1 cellular context compared by ENCODE assay signal in the genomic region with DNA sequence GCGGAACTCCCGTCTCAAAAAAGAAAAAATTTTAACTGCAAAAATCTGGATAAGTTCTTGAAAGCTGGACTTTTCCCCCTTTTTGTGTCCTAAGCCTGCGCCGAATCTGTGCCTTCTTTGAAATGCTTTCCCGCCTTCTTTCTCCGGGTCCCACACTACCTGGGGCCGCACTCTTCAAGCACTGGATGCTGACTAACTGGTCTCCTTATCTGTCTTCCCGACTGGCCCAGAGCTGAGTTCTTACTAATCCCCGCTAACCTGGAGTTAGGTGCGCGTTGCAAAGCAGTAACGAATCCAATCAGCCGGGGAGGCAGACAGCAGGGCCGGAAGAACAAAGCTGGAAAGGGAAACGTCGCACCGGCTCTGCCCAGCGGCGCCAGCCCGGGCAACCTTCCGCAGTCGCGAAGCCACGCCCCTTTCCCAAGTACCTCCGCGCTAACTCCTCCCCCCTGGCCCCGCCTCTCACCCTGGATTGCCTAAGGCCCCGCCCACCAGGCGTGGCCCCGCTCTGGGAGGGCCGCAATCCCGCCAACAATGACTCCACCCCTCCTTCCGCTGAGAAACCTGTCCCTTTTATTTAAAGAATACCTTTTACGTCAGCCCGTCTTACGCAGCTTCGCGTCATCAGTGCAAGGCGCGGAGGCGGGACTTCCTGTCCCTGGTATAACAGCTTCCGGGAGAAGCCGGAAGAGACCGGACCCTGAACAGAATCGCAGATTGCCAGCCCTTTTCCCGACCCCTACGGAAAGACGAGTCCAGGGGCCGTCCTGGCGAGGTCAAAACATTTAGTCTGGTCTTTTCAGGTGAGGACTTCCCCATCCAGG.
A peak's percentile ranks its signal among the peaks of the same experiment; 100 is the strongest.
TF ChIP-seq lines count a peak whose summit lies in the region.

A gene (plus strand): TSS at position 666 of the 824 bp plus-strand sequence. CDS start 737 bp downstream, outside the sequence.

TF ChIP-seq in K562, 482 proteins besides CTCF, POLR2A, EP300 and RAD21 (continued from another document and continues in another):
- peak; percentile 86 for TF ChIP-seq POLR2AphosphoS5 (IDR thresholded peaks at IDR 0.05; ENCODE audit: control insufficient read depth, insufficient read depth, low read depth, low read length)
- peak; percentile 55 for TF ChIP-seq TAF9B (IDR thresholded peaks at IDR 0.05; ENCODE audit: partially characterized antibody)
- TF ChIP-seq RBBP5 (IDR thresholded peaks at IDR 0.05; ENCODE audit: borderline replicate concordance, insufficient read depth, low read length, poor library complexity, severe bottlenecking), result peak; percentile 77
- TF ChIP-seq ZNF324 (CRISPR knock-in tag; IDR thresholded peaks at IDR 0.05), result no peak
- TF ChIP-seq ZBTB1 (CRISPR knock-in tag; IDR thresholded peaks at IDR 0.05; ENCODE audit: borderline replicate concordance, low read depth), result no peak
- TF ChIP-seq, protein P1, sequence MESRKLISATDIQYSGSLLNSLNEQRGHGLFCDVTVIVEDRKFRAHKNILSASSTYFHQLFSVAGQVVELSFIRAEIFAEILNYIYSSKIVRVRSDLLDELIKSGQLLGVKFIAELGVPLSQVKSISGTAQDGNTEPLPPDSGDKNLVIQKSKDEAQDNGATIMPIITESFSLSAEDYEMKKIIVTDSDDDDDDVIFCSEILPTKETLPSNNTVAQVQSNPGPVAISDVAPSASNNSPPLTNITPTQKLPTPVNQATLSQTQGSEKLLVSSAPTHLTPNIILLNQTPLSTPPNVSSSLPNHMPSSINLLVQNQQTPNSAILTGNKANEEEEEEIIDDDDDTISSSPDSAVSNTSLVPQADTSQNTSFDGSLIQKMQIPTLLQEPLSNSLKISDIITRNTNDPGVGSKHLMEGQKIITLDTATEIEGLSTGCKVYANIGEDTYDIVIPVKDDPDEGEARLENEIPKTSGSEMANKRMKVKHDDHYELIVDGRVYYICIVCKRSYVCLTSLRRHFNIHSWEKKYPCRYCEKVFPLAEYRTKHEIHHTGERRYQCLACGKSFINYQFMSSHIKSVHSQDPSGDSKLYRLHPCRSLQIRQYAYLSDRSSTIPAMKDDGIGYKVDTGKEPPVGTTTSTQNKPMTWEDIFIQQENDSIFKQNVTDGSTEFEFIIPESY (CRISPR knock-in tag; IDR thresholded peaks at IDR 0.05), result no peak
- TF ChIP-seq SREBF1 (IDR thresholded peaks at IDR 0.05; ENCODE audit: borderline replicate concordance, low read depth, low read length), result no peak
- no peak for TF ChIP-seq KLF10 (CRISPR knock-in tag; IDR thresholded peaks at IDR 0.05)
- TF ChIP-seq, protein P2, sequence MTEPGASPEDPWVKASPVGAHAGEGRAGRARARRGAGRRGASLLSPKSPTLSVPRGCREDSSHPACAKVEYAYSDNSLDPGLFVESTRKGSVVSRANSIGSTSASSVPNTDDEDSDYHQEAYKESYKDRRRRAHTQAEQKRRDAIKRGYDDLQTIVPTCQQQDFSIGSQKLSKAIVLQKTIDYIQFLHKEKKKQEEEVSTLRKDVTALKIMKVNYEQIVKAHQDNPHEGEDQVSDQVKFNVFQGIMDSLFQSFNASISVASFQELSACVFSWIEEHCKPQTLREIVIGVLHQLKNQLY (CRISPR knock-in tag; conservative IDR thresholded peaks at IDR 0.05), result no peak
- TF ChIP-seq ZNF408 (CRISPR knock-in tag; IDR thresholded peaks at IDR 0.05; ENCODE audit: low read depth), result no peak
- no peak for TF ChIP-seq NFIX (CRISPR knock-in tag; IDR thresholded peaks at IDR 0.05; ENCODE audit: low read depth)
- no peak for TF ChIP-seq RBM39 (optimal IDR thresholded peaks at IDR 0.05; ENCODE audit: low read depth, low read length)
- TF ChIP-seq EP400 (IDR thresholded peaks at IDR 0.05), result peak; percentile 64
- TF ChIP-seq STAT5A (IDR thresholded peaks at IDR 0.05; ENCODE audit: borderline replicate concordance, low read length), result no peak
- TF ChIP-seq, protein P3, sequence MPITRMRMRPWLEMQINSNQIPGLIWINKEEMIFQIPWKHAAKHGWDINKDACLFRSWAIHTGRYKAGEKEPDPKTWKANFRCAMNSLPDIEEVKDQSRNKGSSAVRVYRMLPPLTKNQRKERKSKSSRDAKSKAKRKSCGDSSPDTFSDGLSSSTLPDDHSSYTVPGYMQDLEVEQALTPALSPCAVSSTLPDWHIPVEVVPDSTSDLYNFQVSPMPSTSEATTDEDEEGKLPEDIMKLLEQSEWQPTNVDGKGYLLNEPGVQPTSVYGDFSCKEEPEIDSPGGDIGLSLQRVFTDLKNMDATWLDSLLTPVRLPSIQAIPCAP (CRISPR knock-in tag; IDR thresholded peaks at IDR 0.05; ENCODE audit: borderline replicate concordance), result no peak
- no peak for TF ChIP-seq GABPB2 (CRISPR knock-in tag; conservative IDR thresholded peaks at IDR 0.05)
- peak; percentile 29; the same call in 1 of the 2 replicates for TF ChIP-seq TEAD4 (IDR thresholded peaks at IDR 0.05; ENCODE audit: low read length)
- no peak for TF ChIP-seq TEAD4 (CRISPR knock-in tag; IDR thresholded peaks at IDR 0.05; ENCODE audit: borderline replicate concordance)
- no peak for TF ChIP-seq CC2D1A (IDR thresholded peaks at IDR 0.05)
- TF ChIP-seq, protein P4, sequence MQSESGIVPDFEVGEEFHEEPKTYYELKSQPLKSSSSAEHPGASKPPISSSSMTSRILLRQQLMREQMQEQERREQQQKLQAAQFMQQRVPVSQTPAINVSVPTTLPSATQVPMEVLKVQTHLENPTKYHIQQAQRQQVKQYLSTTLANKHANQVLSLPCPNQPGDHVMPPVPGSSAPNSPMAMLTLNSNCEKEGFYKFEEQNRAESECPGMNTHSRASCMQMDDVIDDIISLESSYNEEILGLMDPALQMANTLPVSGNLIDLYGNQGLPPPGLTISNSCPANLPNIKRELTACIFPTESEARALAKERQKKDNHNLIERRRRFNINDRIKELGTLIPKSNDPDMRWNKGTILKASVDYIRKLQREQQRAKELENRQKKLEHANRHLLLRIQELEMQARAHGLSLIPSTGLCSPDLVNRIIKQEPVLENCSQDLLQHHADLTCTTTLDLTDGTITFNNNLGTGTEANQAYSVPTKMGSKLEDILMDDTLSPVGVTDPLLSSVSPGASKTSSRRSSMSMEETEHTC (IDR thresholded peaks at IDR 0.05), result no peak
- TF ChIP-seq, protein P5, sequence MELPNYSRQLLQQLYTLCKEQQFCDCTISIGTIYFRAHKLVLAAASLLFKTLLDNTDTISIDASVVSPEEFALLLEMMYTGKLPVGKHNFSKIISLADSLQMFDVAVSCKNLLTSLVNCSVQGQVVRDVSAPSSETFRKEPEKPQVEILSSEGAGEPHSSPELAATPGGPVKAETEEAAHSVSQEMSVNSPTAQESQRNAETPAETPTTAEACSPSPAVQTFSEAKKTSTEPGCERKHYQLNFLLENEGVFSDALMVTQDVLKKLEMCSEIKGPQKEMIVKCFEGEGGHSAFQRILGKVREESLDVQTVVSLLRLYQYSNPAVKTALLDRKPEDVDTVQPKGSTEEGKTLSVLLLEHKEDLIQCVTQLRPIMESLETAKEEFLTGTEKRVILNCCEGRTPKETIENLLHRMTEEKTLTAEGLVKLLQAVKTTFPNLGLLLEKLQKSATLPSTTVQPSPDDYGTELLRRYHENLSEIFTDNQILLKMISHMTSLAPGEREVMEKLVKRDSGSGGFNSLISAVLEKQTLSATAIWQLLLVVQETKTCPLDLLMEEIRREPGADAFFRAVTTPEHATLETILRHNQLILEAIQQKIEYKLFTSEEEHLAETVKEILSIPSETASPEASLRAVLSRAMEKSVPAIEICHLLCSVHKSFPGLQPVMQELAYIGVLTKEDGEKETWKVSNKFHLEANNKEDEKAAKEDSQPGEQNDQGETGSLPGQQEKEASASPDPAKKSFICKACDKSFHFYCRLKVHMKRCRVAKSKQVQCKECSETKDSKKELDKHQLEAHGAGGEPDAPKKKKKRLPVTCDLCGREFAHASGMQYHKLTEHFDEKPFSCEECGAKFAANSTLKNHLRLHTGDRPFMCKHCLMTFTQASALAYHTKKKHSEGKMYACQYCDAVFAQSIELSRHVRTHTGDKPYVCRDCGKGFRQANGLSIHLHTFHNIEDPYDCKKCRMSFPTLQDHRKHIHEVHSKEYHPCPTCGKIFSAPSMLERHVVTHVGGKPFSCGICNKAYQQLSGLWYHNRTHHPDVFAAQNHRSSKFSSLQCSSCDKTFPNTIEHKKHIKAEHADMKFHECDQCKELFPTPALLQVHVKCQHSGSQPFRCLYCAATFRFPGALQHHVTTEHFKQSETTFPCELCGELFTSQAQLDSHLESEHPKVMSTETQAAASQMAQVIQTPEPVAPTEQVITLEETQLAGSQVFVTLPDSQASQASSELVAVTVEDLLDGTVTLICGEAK (IDR thresholded peaks at IDR 0.05), result peak; percentile 98
- TF ChIP-seq, protein P5 (CRISPR knock-in tag; IDR thresholded peaks at IDR 0.05), result no peak
- TF ChIP-seq, protein P6, sequence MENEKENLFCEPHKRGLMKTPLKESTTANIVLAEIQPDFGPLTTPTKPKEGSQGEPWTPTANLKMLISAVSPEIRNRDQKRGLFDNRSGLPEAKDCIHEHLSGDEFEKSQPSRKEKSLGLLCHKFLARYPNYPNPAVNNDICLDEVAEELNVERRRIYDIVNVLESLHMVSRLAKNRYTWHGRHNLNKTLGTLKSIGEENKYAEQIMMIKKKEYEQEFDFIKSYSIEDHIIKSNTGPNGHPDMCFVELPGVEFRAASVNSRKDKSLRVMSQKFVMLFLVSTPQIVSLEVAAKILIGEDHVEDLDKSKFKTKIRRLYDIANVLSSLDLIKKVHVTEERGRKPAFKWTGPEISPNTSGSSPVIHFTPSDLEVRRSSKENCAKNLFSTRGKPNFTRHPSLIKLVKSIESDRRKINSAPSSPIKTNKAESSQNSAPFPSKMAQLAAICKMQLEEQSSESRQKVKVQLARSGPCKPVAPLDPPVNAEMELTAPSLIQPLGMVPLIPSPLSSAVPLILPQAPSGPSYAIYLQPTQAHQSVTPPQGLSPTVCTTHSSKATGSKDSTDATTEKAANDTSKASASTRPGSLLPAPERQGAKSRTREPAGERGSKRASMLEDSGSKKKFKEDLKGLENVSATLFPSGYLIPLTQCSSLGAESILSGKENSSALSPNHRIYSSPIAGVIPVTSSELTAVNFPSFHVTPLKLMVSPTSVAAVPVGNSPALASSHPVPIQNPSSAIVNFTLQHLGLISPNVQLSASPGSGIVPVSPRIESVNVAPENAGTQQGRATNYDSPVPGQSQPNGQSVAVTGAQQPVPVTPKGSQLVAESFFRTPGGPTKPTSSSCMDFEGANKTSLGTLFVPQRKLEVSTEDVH (IDR thresholded peaks at IDR 0.05; ENCODE audit: low read depth, partially characterized antibody), result peak; percentile 99
- TF ChIP-seq ZC3H11A (IDR thresholded peaks at IDR 0.05; ENCODE audit: low read depth, low read length), result no peak
- TF ChIP-seq ZNF124 (CRISPR knock-in tag; IDR thresholded peaks at IDR 0.05), result no peak
- TF ChIP-seq THRAP3 (IDR thresholded peaks at IDR 0.05; ENCODE audit: borderline replicate concordance), result no peak
- TF ChIP-seq MCM7 (IDR thresholded peaks at IDR 0.05), result no peak
- TF ChIP-seq EZH2 (IDR thresholded peaks at IDR 0.05; ENCODE audit: borderline replicate concordance, low read depth, low read length), result no peak
- TF ChIP-seq CBX8 (IDR thresholded peaks at IDR 0.05; ENCODE audit: borderline replicate concordance, extremely low read depth, low read depth, low read length, poor library complexity, severe bottlenecking), result no peak
- TF ChIP-seq ZNF384 (IDR thresholded peaks at IDR 0.05; ENCODE audit: low read depth, low read length), result no peak
- no peak for TF ChIP-seq MAFF (IDR thresholded peaks at IDR 0.05; ENCODE audit: low read length)
- TF ChIP-seq HNRNPLL (IDR thresholded peaks at IDR 0.05; ENCODE audit: low read depth, low read length, poor library complexity, severe bottlenecking), result peak; percentile 83
- TF ChIP-seq HNRNPK (IDR thresholded peaks at IDR 0.05; ENCODE audit: low read depth, low read length, poor library complexity, severe bottlenecking), result no peak
- no peak for TF ChIP-seq HOXB6 (CRISPR knock-in tag; IDR thresholded peaks at IDR 0.05; ENCODE audit: borderline replicate concordance)
- TF ChIP-seq POU5F1 (IDR thresholded peaks at IDR 0.05; ENCODE audit: borderline replicate concordance, low read depth, low read length, partially characterized antibody), result no peak
- no peak for TF ChIP-seq BRCA1 (IDR thresholded peaks at IDR 0.05)
- TF ChIP-seq BRCA1 (CRISPR knock-in tag; IDR thresholded peaks at IDR 0.05), result no peak
- TF ChIP-seq TAL1 (IDR thresholded peaks at IDR 0.05), result no peak
- TF ChIP-seq, protein P7, sequence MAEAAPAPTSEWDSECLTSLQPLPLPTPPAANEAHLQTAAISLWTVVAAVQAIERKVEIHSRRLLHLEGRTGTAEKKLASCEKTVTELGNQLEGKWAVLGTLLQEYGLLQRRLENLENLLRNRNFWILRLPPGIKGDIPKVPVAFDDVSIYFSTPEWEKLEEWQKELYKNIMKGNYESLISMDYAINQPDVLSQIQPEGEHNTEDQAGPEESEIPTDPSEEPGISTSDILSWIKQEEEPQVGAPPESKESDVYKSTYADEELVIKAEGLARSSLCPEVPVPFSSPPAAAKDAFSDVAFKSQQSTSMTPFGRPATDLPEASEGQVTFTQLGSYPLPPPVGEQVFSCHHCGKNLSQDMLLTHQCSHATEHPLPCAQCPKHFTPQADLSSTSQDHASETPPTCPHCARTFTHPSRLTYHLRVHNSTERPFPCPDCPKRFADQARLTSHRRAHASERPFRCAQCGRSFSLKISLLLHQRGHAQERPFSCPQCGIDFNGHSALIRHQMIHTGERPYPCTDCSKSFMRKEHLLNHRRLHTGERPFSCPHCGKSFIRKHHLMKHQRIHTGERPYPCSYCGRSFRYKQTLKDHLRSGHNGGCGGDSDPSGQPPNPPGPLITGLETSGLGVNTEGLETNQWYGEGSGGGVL (CRISPR knock-in tag; IDR thresholded peaks at IDR 0.05), result no peak
- no peak for TF ChIP-seq SETDB1 (IDR thresholded peaks at IDR 0.05; ENCODE audit: low read length)
- no peak for TF ChIP-seq CHD2 (IDR thresholded peaks at IDR 0.05; ENCODE audit: low read depth, low read length)
